In the genomic region with DNA sequence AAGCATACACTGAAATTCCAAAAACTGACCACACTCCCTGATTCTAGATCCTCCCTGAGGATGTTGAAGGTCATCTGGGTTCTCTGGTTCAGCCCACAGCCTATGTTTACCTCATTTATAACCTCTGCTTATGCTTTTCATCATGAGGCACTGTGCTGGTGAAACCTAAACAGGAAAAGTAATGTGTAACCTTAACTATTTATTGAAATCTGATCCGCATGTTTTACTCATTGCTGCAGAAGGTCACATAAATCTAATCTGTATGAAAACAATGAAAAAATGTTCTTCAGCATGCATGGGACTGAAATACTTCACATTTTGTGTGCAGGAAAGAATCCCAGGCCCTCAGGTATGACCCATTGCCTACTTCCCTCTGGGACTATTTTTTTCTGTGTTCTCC, we compare ENCODE assay signal across 20 cellular contexts. TPM values are rescaled to one million over a fixed set of nuclear protein-coding genes. Genes with fewer than 3 reads are reported as not detected.
DNase-seq lines count a peak whose midpoint lies in the region; ATAC-seq and TF ChIP-seq lines count a peak whose summit lies in the region.
"Had no signal": no experiment of that assay in that cellular context is flagged by ENCODE, and none has a peak within 500 bp of the region (broad histone marks: within the 10 kb centered on the region; RNA-seq: fewer than 3 reads in every experiment).

No MANE protein-coding gene starts in this region.

- H3K18ac ChIP-seq in mesenchymal stem cell (ENCODE audit: low read depth in 1 of 2, low read length in 2 of 2): no peak overlapping the region

- no peak overlapping the region for H2BK120ac ChIP-seq in mesenchymal stem cell (ENCODE audit: low read depth, low read length)

- H4K8ac ChIP-seq in mesenchymal stem cell (ENCODE audit: low read length): no peak overlapping the region

- no peak overlapping the region for H3K9ac ChIP-seq in mesenchymal stem cell (ENCODE audit: low read length)

- no peak overlapping the region for H2AFZ ChIP-seq in mesenchymal stem cell (ENCODE audit: low read depth, low read length)

- H3K27me3 ChIP-seq in body of pancreas (no peaks in the 10 kb centered on the region), mesenchymal stem cell (ENCODE audit: control insufficient read depth in 1 of 2, insufficient read depth in 1 of 2, low read length in 2 of 2) (no peaks in the 10 kb centered on the region)
- H3K27me3 ChIP-seq: colonic mucosa, vagina had no signal

- no peaks in the 10 kb centered on the region for H3K36me3 ChIP-seq in body of pancreas (replicated peaks in 1 of 2; ENCODE audit: insufficient read depth in 1 of 2, low read depth in 2 of 2)
- H3K36me3 ChIP-seq in mesenchymal stem cell (ENCODE audit: control insufficient read depth in 1 of 2, insufficient read depth in 2 of 2, low read depth in 1 of 2, low read length in 2 of 2): no peaks in the 10 kb centered on the region
- H3K36me3 ChIP-seq: colonic mucosa, vagina had no signal

- H3K23ac ChIP-seq in mesenchymal stem cell (ENCODE audit: low read length in 2 of 2): no peak overlapping the region

- TF ChIP-seq POLR2A in body of pancreas (IDR thresholded peaks at IDR 0.05): no peak

- H3K4me1 ChIP-seq in body of pancreas (peaks cover 6% of the 10 kb centered on the region), mesenchymal stem cell (ENCODE audit: control insufficient read depth, insufficient read depth, low read depth, low read length) (peaks cover 4% of the 10 kb centered on the region)
- H3K4me1 ChIP-seq: colonic mucosa, vagina had no signal

- H3K27ac ChIP-seq in body of pancreas (peak overlapping the region in 3 of 4 donors; percentile 27 to 53 (median 36)), mesenchymal stem cell (ENCODE audit: low read length, poor library complexity, severe bottlenecking) (no peak overlapping the region)
- H3K27ac ChIP-seq: colonic mucosa, skin epidermis, vagina had no signal

- WGBS in body of pancreas, 2 donors: 17 to 36% methylated on average over 1 of the region's 1 CpG
- WGBS in mesenchymal stem cell: no CpG with 5 or more reads among the region's 1 CpG

- H2BK5ac ChIP-seq in mesenchymal stem cell (ENCODE audit: low read depth, low read length, poor library complexity, severe bottlenecking): no peak overlapping the region

- no peaks in the 10 kb centered on the region for H3K79me1 ChIP-seq in mesenchymal stem cell (replicated peaks; ENCODE audit: low read length, poor library complexity, severe bottlenecking)

- no peak overlapping the region for H2BK15ac ChIP-seq in mesenchymal stem cell (ENCODE audit: low read depth, poor library complexity, severe bottlenecking)

- intact Hi-C loops in body of pancreas (cut with DNase I) (loop anchor here (10.0 kb wide), 1 partner anchor 598 kb away; no protein-coding TSS in a partner anchor), posterior vena cava (cut with DNase I) (no loop called here)

- TF ChIP-seq CTCF in body of pancreas (IDR thresholded peaks at IDR 0.05): no peak

- DNase-seq in AG20443 (ENCODE audit: low spot score): peak; percentile 12
- peak; percentile 47 for DNase-seq in HS-27A (ENCODE audit: low read depth)
- no peak for DNase-seq in body of pancreas
- peak; percentile 54 for DNase-seq in mesenchymal stem cell
- no peak for DNase-seq in GM19238 (ENCODE audit: insufficient read length, low spot score)
- DNase-seq in posterior vena cava (ENCODE audit: low spot score): no peak
- no peak for DNase-seq in NCI-H748 (lab: John Stamatoyannopoulos, UW; ENCODE audit: unreplicated experiment)
- DNase-seq: activated CD8-positive, alpha-beta T cell treated with anti-CD3 and anti-CD28 coated beads, Interleukin-2, amount 10 ng/mL, durations not matched to agents 7 days and 5 days; activated naive CD4-positive, alpha-beta T cell treated with anti-CD3 and anti-CD28 coated beads, Interleukin-2, amount 10 ng/mL, durations not matched to agents 7 days and 5 days; activated T-cell treated with anti-CD3 and anti-CD28 coated beads, Interleukin-2, amount 50 U/mL, for 4 hours; colonic mucosa; NCI-H1694; NCI-H510A; SIG-M5; stimulated activated CD4-positive, alpha-beta T cell treated with anti-CD3 and anti-CD28 coated beads, Interleukin-4, amount 100 ng/mL, for 24 hours; T-helper 2 cell had no signal

- peak overlapping the region; percentile 40 for H3K4me2 ChIP-seq in mesenchymal stem cell (ENCODE audit: low read length, poor library complexity, severe bottlenecking)

- H3K4me3 ChIP-seq in body of pancreas (no peak overlapping the region), mesenchymal stem cell (ENCODE audit: insufficient read depth in 1 of 2, low read depth in 1 of 2, low read length in 2 of 2) (no peak overlapping the region)
- H3K4me3 ChIP-seq: colonic mucosa, skin epidermis, vagina had no signal

- H2BK12ac ChIP-seq in mesenchymal stem cell (ENCODE audit: low read length in 2 of 2): peak overlapping the region in 1 of 2 experiments; percentile 33

- H2AK5ac ChIP-seq in mesenchymal stem cell (ENCODE audit: low read length, severe bottlenecking): no peak overlapping the region

- H3K4ac ChIP-seq in mesenchymal stem cell (ENCODE audit: low read depth in 1 of 2, low read length in 2 of 2): peak overlapping the region in 1 of 2 experiments; percentile 24

- H3K9me3 ChIP-seq in body of pancreas (no peaks in the 10 kb centered on the region), mesenchymal stem cell (ENCODE audit: control insufficient read depth, low read length) (peaks cover 2% of the 10 kb centered on the region)
- H3K9me3 ChIP-seq: colonic mucosa, vagina had no signal

- ATAC-seq in body of pancreas (peak; percentile 50), GM21619 (IDR thresholded peaks at IDR 0.05; ENCODE audit: unreplicated experiment) (no peak)
- ATAC-seq: activated CD8-positive, alpha-beta T cell treated with anti-CD3 and anti-CD28 coated beads, Interleukin-2, amount 10 ng/mL, durations not matched to agents 7 days and 5 days; activated T-cell treated with anti-CD3 and anti-CD28 coated beads, Interleukin-2, amount 50 U/mL, for 4 hours; WTC11 had no signal

- no peak overlapping the region for H4K91ac ChIP-seq in mesenchymal stem cell (ENCODE audit: low read length)

- no peak overlapping the region for H3K14ac ChIP-seq in mesenchymal stem cell (ENCODE audit: low read length in 2 of 2)

RNA-seq across cellular contexts. Expression of gene UCHL1, which starts 30.3 kb away (rescaled TPM):
- 100 to 1,000 TPM in 1 of 2 donors, 10 to 100 TPM in 1; 26.5 to 103 TPM for total RNA-seq in body of pancreas
- 1,126 TPM for polyA plus RNA-seq in mesenchymal stem cell (2013, experiment 1 of 2)
- 1,155 TPM for polyA plus RNA-seq in mesenchymal stem cell (2013, experiment 2 of 2)
- 10 to 100 TPM; 22.1 to 31.0 TPM for total RNA-seq in posterior vena cava

Comparison
In these comparisons a context has a peak if more than half of its experiments do, and no peak if none do; other contexts are left out.
1. DNase-seq: peak in AG20443 (single experiment), HS-27A (single experiment) and mesenchymal stem cell (single experiment); none in body of pancreas (0 of 4), GM19238 (single experiment), posterior vena cava (single experiment) and NCI-H748 (single experiment).